In the genomic region with DNA sequence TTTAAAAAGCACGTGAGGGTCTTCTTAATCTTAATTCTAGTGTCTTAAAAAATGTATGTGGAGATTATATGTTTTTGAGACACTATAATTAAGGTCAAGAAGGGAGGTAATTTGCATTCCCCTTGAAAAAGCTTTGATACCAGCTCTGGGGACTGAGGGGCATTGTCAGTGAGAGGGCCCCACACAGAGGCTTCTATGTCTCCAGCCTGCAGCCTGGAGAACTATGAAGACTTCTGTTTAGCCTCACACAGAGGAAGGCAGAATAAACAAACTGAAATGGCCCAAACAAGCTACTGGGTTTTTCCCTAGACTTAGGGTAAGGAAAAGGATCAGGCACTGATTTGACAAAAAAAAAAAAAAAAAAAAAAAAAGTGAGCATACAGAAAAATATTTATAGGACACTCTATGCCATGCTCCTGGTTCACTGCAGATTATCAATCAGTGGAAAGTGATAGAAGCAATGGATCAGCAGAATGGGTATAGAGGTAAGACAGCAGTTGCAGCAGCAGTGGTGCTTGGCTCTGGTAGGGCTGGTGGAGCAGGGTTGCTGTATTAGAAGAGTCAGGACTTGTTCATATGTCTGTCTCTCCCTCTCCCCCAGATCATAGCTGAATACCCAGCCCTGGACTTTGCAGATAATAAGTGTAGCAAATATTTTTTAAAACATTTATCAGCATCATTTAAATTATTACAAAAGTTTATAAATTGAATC, we compare ENCODE assay signal across 20 cellular contexts.
"Had no signal": no experiment of that assay in that cellular context is flagged by ENCODE, and none has a peak within 500 bp of the region (broad histone marks: within the 10 kb centered on the region; RNA-seq: fewer than 3 reads in every experiment).

No MANE protein-coding gene starts in this region.

- H3K4me1 Mint-ChIP-seq: activated CD4-positive, alpha-beta T cell treated with anti-CD3 and anti-CD28 coated beads, Interleukin-2, amount 10 ng/mL, durations not matched to agents 7 days and 5 days; natural killer cell had no signal

- H3K27ac Mint-ChIP-seq: activated CD4-positive, alpha-beta T cell treated with anti-CD3 and anti-CD28 coated beads, Interleukin-2, amount 10 ng/mL, durations not matched to agents 7 days and 5 days; activated naive CD8-positive, alpha-beta T cell; activated T-cell treated with anti-CD3 and anti-CD28 coated beads, Interleukin-2, amount 50 U/mL, for 72 hours; natural killer cell; progenitor cell of endocrine pancreas had no signal

- H3K4me3 ChIP-seq: heart right ventricle, left lung, testis, upper lobe of right lung had no signal

- H3K27ac ChIP-seq: brain microvascular endothelial cell, foreskin keratinocyte, heart right ventricle, left lung, neutrophil, testis, upper lobe of right lung had no signal

- H3K4me3 Mint-ChIP-seq: activated CD4-positive, alpha-beta T cell treated with anti-CD3 and anti-CD28 coated beads, Interleukin-2, amount 10 ng/mL, durations not matched to agents 7 days and 5 days; activated naive CD8-positive, alpha-beta T cell; activated T-cell treated with anti-CD3 and anti-CD28 coated beads, Interleukin-2, amount 50 U/mL, for 72 hours; natural killer cell had no signal

- H3K27me3 Mint-ChIP-seq: activated CD4-positive, alpha-beta T cell treated with anti-CD3 and anti-CD28 coated beads, Interleukin-2, amount 10 ng/mL, durations not matched to agents 7 days and 5 days; activated naive CD8-positive, alpha-beta T cell; progenitor cell of endocrine pancreas had no signal

- H3K27me3 ChIP-seq: brain microvascular endothelial cell, foreskin keratinocyte, heart right ventricle, left lung, neutrophil, testis, upper lobe of right lung had no signal

- H3K36me3 ChIP-seq: brain microvascular endothelial cell, heart right ventricle, left lung, neutrophil, upper lobe of right lung had no signal

- DNase-seq: activated CD4-positive, alpha-beta T cell treated with anti-CD3 and anti-CD28 coated beads, Interleukin-2, amount 10 ng/mL, durations not matched to agents 7 days and 5 days; activated CD8-positive, alpha-beta memory T cell treated with anti-CD3 and anti-CD28 coated beads, Interleukin-2, amount 50 U/mL, for 48 hours; activated gamma-delta T cell; activated T-cell treated with anti-CD3 and anti-CD28 coated beads, Interleukin-2, amount 50 U/mL, for 72 hours; amniotic stem cell; brain microvascular endothelial cell; effector memory CD4-positive, alpha-beta T cell; foreskin keratinocyte; heart right ventricle; left lung; mammary epithelial cell; natural killer cell; right cardiac atrium; small intestine; stimulated activated naive CD8-positive, alpha-beta T cell treated with anti-CD3 and anti-CD28 coated beads, Interleukin-15, Interleukin-2, amounts not matched to agents 100 U/mL and 50 U/mL, for 24 hours; testis; upper lobe of right lung had no signal

- ATAC-seq: activated T-cell treated with anti-CD3 and anti-CD28 coated beads, Interleukin-2, amount 50 U/mL, for 72 hours; foreskin keratinocyte; heart right ventricle; left lung; natural killer cell; right cardiac atrium; stimulated activated naive CD8-positive, alpha-beta T cell treated with anti-CD3 and anti-CD28 coated beads, Interleukin-15, Interleukin-2, amounts not matched to agents 100 U/mL and 50 U/mL, for 24 hours; upper lobe of right lung had no signal

- H3K4me1 ChIP-seq: foreskin keratinocyte, heart right ventricle, left lung, testis, upper lobe of right lung had no signal

- H3K9me3 ChIP-seq: left lung, neutrophil, testis, upper lobe of right lung had no signal
